8 cellular contexts compared by ENCODE assay signal in the genomic region with DNA sequence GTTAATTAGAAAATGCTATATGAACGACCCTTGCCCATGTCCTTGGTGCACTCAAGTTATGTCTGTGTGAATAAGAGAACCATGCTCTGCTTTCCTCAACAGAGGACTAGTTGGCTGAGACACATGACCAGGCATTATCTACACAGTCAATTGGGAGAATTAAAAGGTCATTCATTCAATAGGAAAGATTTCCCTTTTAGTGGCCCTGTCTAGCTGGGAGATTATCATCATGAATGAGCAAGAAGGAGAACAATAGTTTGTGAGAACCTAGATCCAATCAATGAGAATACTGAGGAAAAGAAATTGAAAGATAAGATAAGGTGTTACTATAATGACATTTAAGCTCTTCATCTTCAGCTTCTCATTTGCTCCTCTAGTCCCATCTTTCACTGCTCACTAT.
"Had no signal": no experiment of that assay in that cellular context is flagged by ENCODE, and none has a peak within 500 bp of the region (broad histone marks: within the 10 kb centered on the region; RNA-seq: fewer than 3 reads in every experiment).

No MANE protein-coding gene starts in this region.

- ATAC-seq: HCT116, HepG2 had no signal

- H2AFZ ChIP-seq: GM23248 had no signal

- H3K9ac ChIP-seq: GM23248 had no signal

- FAIRE-seq: HepG2 had no signal

- H3K36me3 ChIP-seq: HAP-1 had no signal

- H3K9me3 ChIP-seq: HAP-1 had no signal

- H3K27ac ChIP-seq: GM23248, HL-60 had no signal

- DNase-seq: GM23248, GOT3, H7, HFFc6 had no signal

- H3K4me3 ChIP-seq: GM23248, HAP-1 had no signal
